Comparison of ENCODE assay signal across 9 cellular contexts in genomic region chr5:138033275-138033808, GRCh38. TPM values are rescaled to one million over a fixed set of nuclear protein-coding genes. Genes with fewer than 3 reads are reported as not detected.
DNase-seq lines count a peak whose midpoint lies in the region; ATAC-seq and TF ChIP-seq lines count a peak whose summit lies in the region.
"Had no signal": no experiment of that assay in that cellular context is flagged by ENCODE, and none has a peak within 500 bp of the region (broad histone marks: within the 10 kb centered on the region; RNA-seq: fewer than 3 reads in every experiment).

No MANE protein-coding gene starts in this region.

- TF ChIP-seq CTCF in colonic mucosa (IDR thresholded peaks at IDR 0.05) (no peak), upper lobe of left lung (IDR thresholded peaks at IDR 0.05) (no peak)

- TF ChIP-seq EP300 in upper lobe of left lung (IDR thresholded peaks at IDR 0.05): no peak

- H3K4me3 ChIP-seq in colonic mucosa (peak overlapping the region; percentile 99), mesodermal cell (ENCODE audit: extremely low read depth, insufficient read depth, low read length, poor library complexity, severe bottlenecking) (peak overlapping the region; percentile 94), upper lobe of left lung (peak overlapping the region; percentile 86 to 100 (median 88))

- H3K27me3 ChIP-seq in colonic mucosa (no peaks in the 10 kb centered on the region), upper lobe of left lung (no peaks in the 10 kb centered on the region)

- H3K36me3 ChIP-seq in colonic mucosa (no peaks in the 10 kb centered on the region), mesodermal cell (ENCODE audit: control insufficient read depth, insufficient read depth, low read length) (peaks cover 18% of the 10 kb centered on the region), upper lobe of left lung (no peaks in the 10 kb centered on the region)

- ATAC-seq in HG02943 (IDR thresholded peaks at IDR 0.05; ENCODE audit: low read depth, unreplicated experiment) (peak; percentile 6), upper lobe of left lung (ENCODE audit: low FRiP score in 2 of 2) (peak; percentile 37 to 47)

- H3K27ac ChIP-seq in colonic mucosa (peak overlapping the region; percentile 100), mesodermal cell (ENCODE audit: low read depth, low read length, severe bottlenecking) (peak overlapping the region; percentile 99), upper lobe of left lung (peak overlapping the region; percentile 98 to 100 (median 99))

- H3K9me3 ChIP-seq in colonic mucosa (no peaks in the 10 kb centered on the region), mesodermal cell (ENCODE audit: control insufficient read depth, low read length) (no peaks in the 10 kb centered on the region), upper lobe of left lung (no peaks in the 10 kb centered on the region)

- no peak for TF ChIP-seq POLR2A in upper lobe of left lung (IDR thresholded peaks at IDR 0.05)

- intact Hi-C loops in colonic mucosa (cut with DNase I): no loop called here

- 2 to 3% methylated on average over 10 to 13 of the region's 20 CpGs for WGBS in mesodermal cell (ENCODE audit: insufficient coverage in 2 of 2), 2 experiments
- 0 to 8% methylated on average over 14 to 20 of the region's 20 CpGs for WGBS in upper lobe of left lung, 2 donors

- peak overlapping the region; percentile 79 to 95 for H3K9ac ChIP-seq in colonic mucosa (ENCODE audit: low read depth in 2 of 2, low read length in 2 of 2)

- peak; percentile 2 for DNase-seq in stimulated activated CD4-positive, alpha-beta T cell treated with anti-CD3 and anti-CD28 coated beads, Interleukin-1b, Interleukin-23, amount 100 ng/mL, for 48 hours
- DNase-seq in stimulated activated CD4-positive, alpha-beta T cell treated with anti-CD3 and anti-CD28 coated beads, Interleukin-4, amount 100 ng/mL, for 4 hours: no peak
- DNase-seq in NCI-H69 (lab: John Stamatoyannopoulos, UW) (peak; percentile 83), colonic mucosa (no peak), upper lobe of left lung (peak in 1 of 2 donors; percentile 22), NCI-H187 (lab: John Stamatoyannopoulos, UW) (no peak)

- H3K4me1 ChIP-seq in colonic mucosa (no peaks in the 10 kb centered on the region), mesodermal cell (ENCODE audit: control insufficient read depth, insufficient read depth, low read length, poor library complexity, severe bottlenecking) (peaks cover 9% of the 10 kb centered on the region), upper lobe of left lung (peaks cover 38 to 53% (median 41%) of the 10 kb centered on the region in 4 donors)

RNA-seq across cellular contexts. Expression of gene FAM13B, which starts 0.5 kb away (rescaled TPM):
- total RNA-seq in colonic mucosa: 10 to 100 TPM; 15.4 to 17.5 TPM
- 11.7 TPM for polyA plus RNA-seq in mesodermal cell (2013, experiment 1 of 2)
- 12.6 TPM for polyA plus RNA-seq in mesodermal cell (2013, experiment 2 of 2)
- total RNA-seq in upper lobe of left lung: 10 to 100 TPM; 27.1 to 62.9 (median 40.7) TPM

RNA-seq across cellular contexts. Expression of gene WNT8A, which starts 50.5 kb away (rescaled TPM):
- total RNA-seq in colonic mucosa: not detected
- not detected for polyA plus RNA-seq in mesodermal cell (2013, experiment 1 of 2)
- polyA plus RNA-seq in mesodermal cell (2013, experiment 2 of 2): not detected
- total RNA-seq in upper lobe of left lung: not detected
- total RNA-seq: renal cortical epithelial cell had no signal

Comparison
In these comparisons a context has a peak if more than half of its experiments do, and no peak if none do; other contexts are left out.
1. DNase-seq: peak in stimulated activated CD4-positive, alpha-beta T cell treated with anti-CD3 and anti-CD28 coated beads, Interleukin-1b, Interleukin-23, amount 100 ng/mL, for 48 hours (single experiment) and NCI-H69 (single experiment); none in stimulated activated CD4-positive, alpha-beta T cell treated with anti-CD3 and anti-CD28 coated beads, Interleukin-4, amount 100 ng/mL, for 4 hours (0 of 2), colonic mucosa (single experiment) and NCI-H187 (0 of 2).
2. Peak in every context shown above with its lines, with median percentiles within 50 percentile points of each other: H3K27ac ChIP-seq and H3K4me3 ChIP-seq.